ENCODE assay signal across 9 cellular contexts in the genomic region with DNA sequence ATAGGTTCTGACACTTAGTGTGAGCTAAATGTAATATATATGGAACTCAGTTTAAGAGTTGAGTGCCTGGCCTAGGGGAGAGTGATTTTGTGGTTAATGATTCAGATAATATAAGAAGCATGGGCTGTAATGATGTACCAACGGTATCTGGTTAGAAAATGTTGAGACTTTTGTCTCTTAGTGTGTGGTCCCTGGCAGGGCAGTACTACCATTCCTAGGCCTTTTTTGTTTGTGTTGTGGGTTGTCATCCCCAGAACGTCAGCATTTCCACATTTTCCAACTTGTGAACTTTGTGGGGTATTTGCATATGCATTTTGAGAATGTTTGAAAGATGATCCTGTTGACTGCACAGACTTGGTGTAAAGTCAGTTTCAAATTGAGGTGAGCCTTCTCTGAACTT. TPM values are rescaled to one million over a fixed set of nuclear protein-coding genes. Genes with fewer than 3 reads are reported as not detected.
DNase-seq lines count a peak whose midpoint lies in the region; ATAC-seq, FAIRE-seq and TF ChIP-seq lines count a peak whose summit lies in the region.
"Had no signal": no experiment of that assay in that cellular context is flagged by ENCODE, and none has a peak within 500 bp of the region (broad histone marks: within the 10 kb centered on the region; RNA-seq: fewer than 3 reads in every experiment).

No MANE protein-coding gene starts in this region.

- WGBS in GM12878 (ENCODE audit: insufficient coverage, insufficient replicate concordance, low lambda C conversion rate, missing lambda C conversion rate) = 0% methylated on average over 2 of the region's 2 CpGs
- WGBS in psoas muscle, 3 donors = 45 to 81% (median 50%) methylated on average over 2 of the region's 2 CpGs
- WGBS in esophagus squamous epithelium, 2 donors = 44 to 50% methylated on average over 2 of the region's 2 CpGs

- RAD21 ChIA-PET in GM12878 (lab: Charles Lee; ENCODE audit: unreplicated experiment) = interaction anchor here (0.9 to 2.0 kb wide), 9 partner anchors 9 to 489 kb away, joined by 3 to 14 read pairs (median 5); partner anchors contain the start of gene NEK7

- peak overlapping the region; percentile 59 for H3K27ac ChIP-seq in GM12878 (ENCODE audit: control insufficient read depth, insufficient read depth)
- H3K27ac ChIP-seq in psoas muscle = peak overlapping the region; percentile 50
- H3K27ac ChIP-seq in esophagus squamous epithelium = no peak overlapping the region
- H3K27ac ChIP-seq: pancreas had no signal

- H3K4me3 Mint-ChIP-seq in IgD-negative memory B cell = peak overlapping the region in 3 of 4 donors; percentile 5 to 73 (median 15)

- no peak overlapping the region for H2AFZ ChIP-seq in GM12878 (ENCODE audit: control insufficient read depth, low read depth, low read length)

- DNase-seq in activated CD4-positive, CD25-positive, alpha-beta regulatory T cell (lab: John Stamatoyannopoulos, UW) = no peak
- DNase-seq in GM12878 (ENCODE audit: low read depth, low spot score) (no peak), psoas muscle (no peak), esophagus squamous epithelium (lab: John Stamatoyannopoulos, UW) (no peak), NCI-H146 (lab: John Stamatoyannopoulos, UW) (no peak), OCI-M2 (lab: John Stamatoyannopoulos, UW; ENCODE audit: unreplicated experiment) (no peak)
- DNase-seq: pancreas had no signal

- ATAC-seq in activated CD4-positive, CD25-positive, alpha-beta regulatory T cell treated with anti-CD3 and anti-CD28 coated beads, Interleukin-2, amount 50 U/mL, for 24 hours = peak; percentile 28 to 32
- ATAC-seq in GM12878 = peak; percentile 55
- peak in 3 of 4 donors; percentile 16 to 23 (median 19) for ATAC-seq in psoas muscle

- no peak for FAIRE-seq in GM12878 (lab: Jason Lieb, UNC)
- FAIRE-seq: pancreas had no signal

- H3K9ac ChIP-seq in GM12878 (ENCODE audit: control insufficient read depth, insufficient read depth, low read length) = no peak overlapping the region

- H4K20me1 ChIP-seq in GM12878 (ENCODE audit: control insufficient read depth, insufficient read depth) = no peaks in the 10 kb centered on the region

- POLR2A ChIA-PET in GM12878 (lab: Charles Lee) = interaction anchor here (1.1 to 3.4 kb wide), 4 partner anchors 9 to 453 kb away, joined by 3 to 17 read pairs (median 4); no protein-coding TSS in a partner anchor

- TF ChIP-seq EP300 in GM12878 (IDR thresholded peaks at IDR 0.05; ENCODE audit: borderline replicate concordance in 1 of 2, control insufficient read depth in 1 of 2, low read depth in 2 of 2, low read length in 2 of 2) = no peak

- H3K79me2 ChIP-seq in GM12878 (ENCODE audit: control insufficient read depth, insufficient read depth, low read length) = peaks cover 87% of the 10 kb centered on the region

- peaks cover 52 to 64% (median 62%) of the 10 kb centered on the region in 3 donors for H3K4me1 Mint-ChIP-seq in IgD-negative memory B cell

- H3K36me3 ChIP-seq in GM12878 (ENCODE audit: control insufficient read depth in 2 of 2, insufficient read depth in 2 of 2, low read length in 1 of 2) (no peaks in the 10 kb centered on the region; a peak in 1 of 4 replicates), psoas muscle (ENCODE audit: insufficient read depth in 1 of 2, low read depth in 1 of 2) (no peaks in the 10 kb centered on the region), esophagus squamous epithelium (no peaks in the 10 kb centered on the region)
- H3K36me3 ChIP-seq: pancreas had no signal

- H3K27me3 Mint-ChIP-seq in IgD-negative memory B cell = no peaks in the 10 kb centered on the region

- CTCF ChIA-PET in GM12878 (lab: Yijun Ruan, JAX) = interaction anchor here (0.8 to 3.4 kb wide), 5 partner anchors 9 to 31 kb away, joined by 3 to 18 read pairs (median 4); partner anchors contain the start of gene NEK7

- H3K27me3 ChIP-seq in GM12878 (replicated peaks in 1 of 2; ENCODE audit: control insufficient read depth in 2 of 2, insufficient read depth in 2 of 2, low read length in 1 of 2) (no peaks in the 10 kb centered on the region), psoas muscle (ENCODE audit: insufficient read depth in 3 of 3, low read length in 2 of 3) (no peaks in the 10 kb centered on the region), esophagus squamous epithelium (no peaks in the 10 kb centered on the region)
- H3K27me3 ChIP-seq: pancreas had no signal

- H3K4me2 ChIP-seq in GM12878 (ENCODE audit: control insufficient read depth, insufficient read depth) = peak overlapping the region; percentile 84

- TF ChIP-seq RAD21 in GM12878 (IDR thresholded peaks at IDR 0.05; ENCODE audit: insufficient read depth, low read depth, low read length) = no peak

- no peaks in the 10 kb centered on the region for H3K9me3 Mint-ChIP-seq in IgD-negative memory B cell

- peak overlapping the region in 2 of 3 donors; percentile 6 to 60 for H3K27ac Mint-ChIP-seq in IgD-negative memory B cell

- peaks cover 2% of the 10 kb centered on the region for H3K36me3 Mint-ChIP-seq in IgD-negative memory B cell

- H3K4me3 ChIP-seq in GM12878 (peak overlapping the region; percentile 14; the same call in 1 of the 2 replicates), psoas muscle (no peak overlapping the region), esophagus squamous epithelium (no peak overlapping the region)
- H3K4me3 ChIP-seq: pancreas had no signal

- no TSS peak for BruUV-seq in GM12878 (replicated peaks; lab: Mats Ljungman, UMichigan)

- intact Hi-C loops in GM12878 (cut with micrococcal nuclease; ENCODE audit: unreplicated experiment) = no loop called here
- intact Hi-C loops in psoas muscle (cut with DNase I) = loop anchor here (5.0 to 10.0 kb wide), 3 partner anchors 34 to 97 kb away; no protein-coding TSS in a partner anchor
- intact Hi-C loops in esophagus squamous epithelium (cut with DNase I) = no loop called here

- H3K9me3 ChIP-seq in GM12878 (replicated peaks; ENCODE audit: control insufficient read depth, insufficient read depth, low read length) = no peaks in the 10 kb centered on the region; the same call in 2 of the 3 replicates
- no peaks in the 10 kb centered on the region for H3K9me3 ChIP-seq in psoas muscle
- H3K9me3 ChIP-seq in esophagus squamous epithelium = no peaks in the 10 kb centered on the region
- H3K9me3 ChIP-seq: pancreas had no signal

- SMC1A ChIA-PET in GM12878 (lab: Charles Lee; ENCODE audit: uncharacterized antibody, unreplicated experiment) = interaction anchor here (0.6 to 6.1 kb wide), 17 partner anchors 8 to 417 kb away, joined by 3 to 44 read pairs (median 3); no protein-coding TSS in a partner anchor

- TF ChIP-seq POLR2A in GM12878 (IDR thresholded peaks at IDR 0.05; ENCODE audit: low read depth, low read length) = no peak
- no peak for TF ChIP-seq POLR2A in esophagus squamous epithelium (IDR thresholded peaks at IDR 0.05)

- in situ Hi-C loops in GM12878 (cut with MboI) = loop anchor here (10.0 kb wide), 1 partner anchor 507 kb away; no protein-coding TSS in a partner anchor

- H3K4me1 ChIP-seq in GM12878 (ENCODE audit: control insufficient read depth, insufficient read depth, low read length) (peaks cover 44% of the 10 kb centered on the region), psoas muscle (peaks cover 72% of the 10 kb centered on the region), esophagus squamous epithelium (peaks cover 25 to 73% (median 57%) of the 10 kb centered on the region in 3 donors)

- TF ChIP-seq CTCF in GM12878 (IDR thresholded peaks at IDR 0.05 in 2 of 3, conservative IDR thresholded peaks at IDR 0.05 in 1 of 3; ENCODE audit: control insufficient read depth in 2 of 3, extremely low read depth in 1 of 3, insufficient read depth in 1 of 3, low read depth in 3 of 3, low read length in 3 of 3) (no peak), psoas muscle (IDR thresholded peaks at IDR 0.05) (no peak), esophagus squamous epithelium (IDR thresholded peaks at IDR 0.05) (no peak)

TF ChIP-seq in GM12878, 131 proteins besides CTCF, POLR2A, EP300 and RAD21 (continues in another document):
- no peak for TF ChIP-seq STAT1 (conservative IDR thresholded peaks at IDR 0.05)
- no peak for TF ChIP-seq CREB1 (IDR thresholded peaks at IDR 0.05; ENCODE audit: low read depth)
- no peak for TF ChIP-seq TCF12 (IDR thresholded peaks at IDR 0.05; ENCODE audit: low read depth, low read length)
- TF ChIP-seq JUNB (IDR thresholded peaks at IDR 0.05) = no peak
- TF ChIP-seq SPI1 (IDR thresholded peaks at IDR 0.05; ENCODE audit: borderline replicate concordance, insufficient read depth, low read depth, low read length) = no peak
- TF ChIP-seq NBN (IDR thresholded peaks at IDR 0.05) = 0 out of 2 replicates have a peak, but pooled peaks have one; percentile 15
- TF ChIP-seq ETV6 (conservative IDR thresholded peaks at IDR 0.05 in 1 of 2, IDR thresholded peaks at IDR 0.05 in 1 of 2; ENCODE audit: borderline replicate concordance in 1 of 2, low read depth in 1 of 2) = no peak
- TF ChIP-seq YY1 (IDR thresholded peaks at IDR 0.05; ENCODE audit: low read depth, low read length) = no peak
- TF ChIP-seq CEBPB (IDR thresholded peaks at IDR 0.05; ENCODE audit: borderline replicate concordance in 1 of 2, low read depth in 2 of 2, low read length in 2 of 2) = no peak
- no peak for TF ChIP-seq NFXL1 (IDR thresholded peaks at IDR 0.05; ENCODE audit: borderline replicate concordance)
- no peak for TF ChIP-seq MEF2A (IDR thresholded peaks at IDR 0.05; ENCODE audit: insufficient read depth, low read depth, low read length)
- TF ChIP-seq IKZF2 (IDR thresholded peaks at IDR 0.05) = peak; percentile 13 to 29; a peak in 2 of 4 replicates

RNA-seq across cellular contexts. Expression of gene NEK7, which starts 11.4 kb away (rescaled TPM):
- polyA plus RNA-seq in IgD-negative memory B cell (21.6 TPM), GM12878 (2011; rRNA removed) (77.7 and 106 TPM in 2 replicates), GM12878 (2014; fragmentation: Illumina TruSeq; extraction: Trizol) (23.4 and 24.9 TPM in 2 replicates), GM12878 (2014; fragmentation: Nextera tagmentation; extraction: Ambion mirVana) (1 to 10 TPM; 9.4 to 9.9 TPM), GM12878 (2014; rRNA removed) (14.5 and 17.4 TPM in 2 replicates), GM12878 (2016; fragmentation: Nextera tagmentation; extraction: Ambion mirVana) (10 to 100 TPM; 17.0 to 34.8 TPM), psoas muscle (10 to 100 TPM; 10.1 to 70.5 (median 22.0) TPM)
- total RNA-seq in GM12878 (2013; cell fraction: nucleolus; rRNA removed) = 33.9 and 40.9 TPM in 2 replicates
- total RNA-seq in GM12878 (2014; rRNA removed) (23.5 and 25.0 TPM in 2 replicates), GM12878 (2014; rRNA removed; fragmentation: Illumina TruSeq; extraction: Trizol) (24.6 and 26.4 TPM in 2 replicates), GM12878 (2021) (28.4 and 31.5 TPM in 2 replicates), psoas muscle (10 to 100 TPM; 51.7 to 88.2 (median 74.1) TPM), esophagus squamous epithelium (10 to 100 TPM; 26.2 to 79.2 (median 52.4) TPM)
- polyA plus RNA-seq in GM12878 (2011; ENCODE audit: low read depth) = 5.9 TPM
- polyA plus RNA-seq in GM12878 (2011; cell fraction: cytosol; rRNA removed) = 38.8 and 41.7 TPM in 2 replicates
- polyA plus RNA-seq in GM12878 (2011; cell fraction: nucleus; rRNA removed) = 31.0 and 37.9 TPM in 2 replicates
- 13.1 and 16.3 TPM in 2 replicates for polyA plus RNA-seq in GM12878 (2012)
- polyA minus RNA-seq in GM12878 (2011; rRNA and poly(A)+ RNA removed) = 71.1 and 138 TPM in 2 replicates
- polyA minus RNA-seq in GM12878 (2011; cell fraction: cytosol; rRNA and poly(A)+ RNA removed) = 30.9 and 41.6 TPM in 2 replicates
- 20.1 and 37.7 TPM in 2 replicates for polyA minus RNA-seq in GM12878 (2011; cell fraction: nucleus; rRNA and poly(A)+ RNA removed)

Comparison
In these comparisons a context has a peak if more than half of its experiments do, and no peak if none do; other contexts are left out.
1. H3K27ac ChIP-seq: peak in GM12878 (single experiment) and psoas muscle (single experiment); none in esophagus squamous epithelium (0 of 4).
2. intact Hi-C loops: an anchor here in psoas muscle (5.0 to 10.0 kb wide); none called in GM12878 and esophagus squamous epithelium.
3. Peak in every context shown above with its lines, with median percentiles within 50 percentile points of each other: ATAC-seq.